In the genomic region with DNA sequence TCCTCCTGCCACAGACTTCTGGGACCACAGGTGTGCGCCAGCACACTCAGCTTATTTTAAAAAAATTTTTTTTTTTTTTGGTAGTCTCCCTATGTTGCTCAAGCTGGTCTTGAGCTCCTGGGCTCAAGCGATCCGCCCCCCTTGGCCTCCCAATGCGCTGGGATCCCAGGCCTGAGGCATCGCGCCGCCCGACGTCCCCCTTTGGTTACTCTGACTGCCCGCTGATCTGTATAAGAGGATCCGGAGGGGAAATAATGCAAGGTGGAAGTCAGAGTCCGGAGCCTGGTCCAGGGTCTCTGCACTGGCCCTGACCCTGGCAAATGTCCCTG, we compare ENCODE assay signal across 8 cellular contexts. TPM values are rescaled to one million over a fixed set of nuclear protein-coding genes. Genes with fewer than 3 reads are reported as not detected.
DNase-seq lines count a peak whose midpoint lies in the region; ATAC-seq and TF ChIP-seq lines count a peak whose summit lies in the region.

No MANE protein-coding gene starts in this region.

- peak overlapping the region; percentile 100 for H2AFZ ChIP-seq in GM23248

- H3K4me1 ChIP-seq in GM23248 (ENCODE audit: insufficient read depth) (peaks cover 12% of the 10 kb centered on the region), gastroesophageal sphincter (peaks cover 3 to 33% (median 12%) of the 10 kb centered on the region in 3 donors), skeletal muscle tissue (ENCODE audit: control insufficient read depth in 3 of 3, insufficient read depth in 3 of 3, low read length in 3 of 3) (peaks cover 15 to 22% (median 20%) of the 10 kb centered on the region in 3 donors)

- in situ Hi-C loops in GM23248 (cut with MboI) = no loop called here

- TF ChIP-seq CTCF in gastroesophageal sphincter (IDR thresholded peaks at IDR 0.05) = no peak

- H3K9ac ChIP-seq in GM23248 = peak overlapping the region; percentile 95
- peak overlapping the region; percentile 93 for H3K9ac ChIP-seq in SK-N-MC (ENCODE audit: insufficient read length)
- H3K9ac ChIP-seq in skeletal muscle tissue (ENCODE audit: low read depth in 1 of 3, low read length in 3 of 3) = peak overlapping the region; percentile 98 to 99 (median 99)

- TF ChIP-seq EP300 in gastroesophageal sphincter (IDR thresholded peaks at IDR 0.05) = no peak

- H3K9me2 ChIP-seq in GM23248 (ENCODE audit: insufficient read depth) = no peaks in the 10 kb centered on the region

- peaks cover 44% of the 10 kb centered on the region for H3K79me2 ChIP-seq in GM23248 (ENCODE audit: insufficient read depth)

- ATAC-seq in gastroesophageal sphincter (peak; percentile 6), GM18520 (IDR thresholded peaks at IDR 0.05; ENCODE audit: unreplicated experiment) (no peak), HG03460 (IDR thresholded peaks at IDR 0.05; ENCODE audit: unreplicated experiment) (no peak)

- no peaks in the 10 kb centered on the region for H3F3A ChIP-seq in GM23248 (ENCODE audit: insufficient read depth)

- 22 to 29% methylated on average over 12 of the region's 12 CpGs for WGBS in GM23248 (ENCODE audit: low coverage in 1 of 2, low lambda C conversion rate in 2 of 2, missing lambda C conversion rate in 2 of 2), 2 experiments
- WGBS in gastroesophageal sphincter (ENCODE audit: low coverage in 1 of 2), 2 donors = no CpG with 5 or more reads among the region's 12 CpGs

- no peaks in the 10 kb centered on the region for H3K9me3 ChIP-seq in GM23248 (ENCODE audit: low read depth)
- H3K9me3 ChIP-seq in SK-N-MC (ENCODE audit: low read depth, low read length) = no peaks in the 10 kb centered on the region
- H3K9me3 ChIP-seq in gastroesophageal sphincter = no peaks in the 10 kb centered on the region
- no peaks in the 10 kb centered on the region for H3K9me3 ChIP-seq in skeletal muscle tissue (ENCODE audit: control insufficient read depth in 3 of 3, low read length in 3 of 3)

- H3K27ac ChIP-seq in GM23248 = peak overlapping the region; percentile 75
- no peak overlapping the region for H3K27ac ChIP-seq in SK-N-MC
- H3K27ac ChIP-seq in gastroesophageal sphincter = peak overlapping the region; percentile 80 to 96 (median 91)
- peak overlapping the region; percentile 96 for H3K27ac ChIP-seq in skeletal muscle tissue (ENCODE audit: low read depth, low read length)

- H3K4me2 ChIP-seq in GM23248 (ENCODE audit: unreplicated experiment) = peak overlapping the region; percentile 78

- H3K4me3 ChIP-seq in GM23248 = peak overlapping the region; percentile 98
- peak overlapping the region; percentile 96 for H3K4me3 ChIP-seq in SK-N-MC
- H3K4me3 ChIP-seq in gastroesophageal sphincter = peak overlapping the region; percentile 74 to 98
- peak overlapping the region; percentile 95 to 99 (median 98) for H3K4me3 ChIP-seq in skeletal muscle tissue (ENCODE audit: low read length in 3 of 3)

- TF ChIP-seq POLR2A in gastroesophageal sphincter (IDR thresholded peaks at IDR 0.05) = no peak

- H3K36me3 ChIP-seq in GM23248 (ENCODE audit: low read depth) = no peaks in the 10 kb centered on the region; the same call in 1 of the 2 replicates
- peaks cover 11% of the 10 kb centered on the region; the same call in 1 of the 2 replicates for H3K36me3 ChIP-seq in SK-N-MC (ENCODE audit: insufficient read depth, low read length)
- peaks cover 0 to 22% of the 10 kb centered on the region in 2 donors for H3K36me3 ChIP-seq in gastroesophageal sphincter
- H3K36me3 ChIP-seq in skeletal muscle tissue (ENCODE audit: control insufficient read depth in 3 of 3, insufficient read depth in 3 of 3, low read length in 3 of 3) = peaks cover 9 to 15% (median 13%) of the 10 kb centered on the region in 3 donors

- H4K20me1 ChIP-seq in GM23248 (ENCODE audit: insufficient read depth) = no peaks in the 10 kb centered on the region

- H3K27me3 ChIP-seq in GM23248 (replicated peaks; ENCODE audit: insufficient read depth) (no peaks in the 10 kb centered on the region), gastroesophageal sphincter (no peaks in the 10 kb centered on the region), skeletal muscle tissue (ENCODE audit: control insufficient read depth in 3 of 3, insufficient read depth in 3 of 3, low read length in 3 of 3) (no peaks in the 10 kb centered on the region)

- DNase-seq in GM23248 (no peak), SK-N-MC (ENCODE audit: low read depth, low spot score) (no peak), NCI-H2171 (lab: John Stamatoyannopoulos, UW) (no peak), NCI-H128 (lab: John Stamatoyannopoulos, UW; ENCODE audit: unreplicated experiment) (no peak)

RNA-seq across cellular contexts. Expression of a gene that starts 0.5 kb away (rescaled TPM):
- 15.8 and 15.9 TPM in 2 replicates for total RNA-seq in GM23248 (2014; rRNA removed; shearing (Covaris generic))
- 2.1 and 3.2 TPM in 2 replicates for polyA plus RNA-seq in GM23248 (2016; fragmentation: Nextera tagmentation; extraction: Ambion mirVana)
- total RNA-seq in gastroesophageal sphincter (10 to 100 TPM; 17.4 to 27.8 (median 19.9) TPM), skeletal muscle tissue (26.1 TPM)

RNA-seq across cellular contexts. Expression of a gene that starts 9.1 kb away (rescaled TPM):
- total RNA-seq in GM23248 (2014; rRNA removed; shearing (Covaris generic)) = 0.25 and 1.3 TPM in 2 replicates
- 0.23 and 0.43 TPM in 2 replicates for polyA plus RNA-seq in GM23248 (2016; fragmentation: Nextera tagmentation; extraction: Ambion mirVana)
- total RNA-seq in gastroesophageal sphincter = 1 to 10 TPM in 2 of 4 donors, under 1 TPM in 1, not detected in 1; 0.57 to 3.6 (median 1.1) TPM
- not detected for total RNA-seq in skeletal muscle tissue

RNA-seq across cellular contexts. Expression of a gene that starts 40.3 kb away (rescaled TPM):
- 49.3 and 59.9 TPM in 2 replicates for total RNA-seq in GM23248 (2014; rRNA removed; shearing (Covaris generic))
- 7.6 and 8.5 TPM in 2 replicates for polyA plus RNA-seq in GM23248 (2016; fragmentation: Nextera tagmentation; extraction: Ambion mirVana)
- 10 to 100 TPM; 40.4 to 76.3 (median 65.3) TPM for total RNA-seq in gastroesophageal sphincter
- total RNA-seq in skeletal muscle tissue = 101 TPM

RNA-seq across cellular contexts. Expression of a gene that starts 48.6 kb away (rescaled TPM):
- total RNA-seq in GM23248 (2014; rRNA removed; shearing (Covaris generic)) = 15.8 and 23.5 TPM in 2 replicates
- 3.4 and 3.8 TPM in 2 replicates for polyA plus RNA-seq in GM23248 (2016; fragmentation: Nextera tagmentation; extraction: Ambion mirVana)
- total RNA-seq in gastroesophageal sphincter = 10 to 100 TPM; 37.2 to 61.3 (median 41.5) TPM
- total RNA-seq in skeletal muscle tissue = 24.0 TPM
